8 cellular contexts compared by ENCODE assay signal in genomic region chr2:61536723-61537581, GRCh38. TPM values are rescaled to one million over a fixed set of nuclear protein-coding genes. Genes with fewer than 3 reads are reported as not detected.
DNase-seq lines count a peak whose midpoint lies in the region; ATAC-seq and TF ChIP-seq lines count a peak whose summit lies in the region.

No MANE protein-coding gene starts in this region.

- H3K27ac Mint-ChIP-seq in type B pancreatic cell: peak overlapping the region; percentile 100

- no peak for TF ChIP-seq CTCF in HFF-Myc (IDR thresholded peaks at IDR 0.05; ENCODE audit: low read depth, low read length, missing control alignments)
- TF ChIP-seq CTCF in heart left ventricle (IDR thresholded peaks at IDR 0.05): no peak
- TF ChIP-seq CTCF in type B pancreatic cell (conservative IDR thresholded peaks at IDR 0.05): no peak

- H3K27ac ChIP-seq in adipose tissue (ENCODE audit: low read depth, low read length): peak overlapping the region; percentile 57
- H3K27ac ChIP-seq in heart left ventricle: peak overlapping the region; percentile 64 to 98 (median 93)

- ATAC-seq in heart left ventricle: peak; percentile 56 to 79 (median 68)

- no peaks in the 10 kb centered on the region for H3K9me3 ChIP-seq in heart left ventricle

- peaks cover 0 to 7% (median 0%) of the 10 kb centered on the region in 9 donors for H3K36me3 ChIP-seq in heart left ventricle

- H3K9me3 Mint-ChIP-seq in type B pancreatic cell: no peaks in the 10 kb centered on the region

- H3K4me3 Mint-ChIP-seq in type B pancreatic cell: peak overlapping the region; percentile 99

- peaks cover 17% of the 10 kb centered on the region for H3K4me1 Mint-ChIP-seq in type B pancreatic cell (ENCODE audit: unreplicated experiment)

- 0 to 1% (median 1%) methylated on average over 57 to 60 of the region's 60 CpGs for WGBS in adipose tissue, 3 donors
- WGBS in heart left ventricle, 4 donors: 0 to 1% (median 1%) methylated on average over 42 to 60 of the region's 60 CpGs

- H3K27me3 Mint-ChIP-seq in type B pancreatic cell: peaks cover 9% of the 10 kb centered on the region

- DNase-seq in HFF-Myc (ENCODE audit: extremely low read depth, low read depth) (peak; percentile 80), NAMALWA (ENCODE audit: low spot score) (peak; percentile 96), SW 1271 (lab: John Stamatoyannopoulos, UW) (peak; percentile 81 to 92), heart left ventricle (peak; percentile 73 to 88 (median 88)), pons (ENCODE audit: low spot score) (peak; percentile 93), type B pancreatic cell (ENCODE audit: extremely low spot score, unreplicated experiment) (no peak)

- H3K36me3 Mint-ChIP-seq in type B pancreatic cell: peaks cover 12% of the 10 kb centered on the region

- intact Hi-C loops in heart left ventricle (cut with DNase I): loop anchor here in 8 of 10 donors (1.0 to 10.0 kb wide), 17 partner anchors 65 to 317 kb away; partner anchors contain the start of genes USP34 (in 4 of the 8) and FAM161A (in 2 of the 8)

- H3K4me1 ChIP-seq in heart left ventricle: peaks cover 4 to 40% (median 31%) of the 10 kb centered on the region in 12 donors

- H3K27me3 ChIP-seq in heart left ventricle: no peaks in the 10 kb centered on the region

- TF ChIP-seq POLR2A in heart left ventricle (IDR thresholded peaks at IDR 0.05): no peak

- H3K4me3 ChIP-seq in GM08714 (ENCODE audit: low read length) (peak overlapping the region; percentile 85), HFF-Myc (replicated peaks; ENCODE audit: low read depth, low read length) (peak overlapping the region; percentile 86), heart left ventricle (peak overlapping the region; percentile 60 to 90 (median 78))

RNA-seq across cellular contexts. Expression of gene XPO1, which starts 1.2 kb away (rescaled TPM):
- polyA plus RNA-seq in adipose tissue (10 to 100 TPM; 28.1 to 53.4 (median 31.7) TPM), heart left ventricle (100 to 1,000 TPM in 1 of 2 donors, 10 to 100 TPM in 1; 31.1 to 110 TPM)
- total RNA-seq in heart left ventricle (10 to 100 TPM; 39.2 to 89.5 (median 74.6) TPM), type B pancreatic cell (ENCODE audit: low replicate concordance) (132 and 227 TPM in 2 replicates)
